Comparison of ENCODE assay signal across 13 cellular contexts in the genomic region with DNA sequence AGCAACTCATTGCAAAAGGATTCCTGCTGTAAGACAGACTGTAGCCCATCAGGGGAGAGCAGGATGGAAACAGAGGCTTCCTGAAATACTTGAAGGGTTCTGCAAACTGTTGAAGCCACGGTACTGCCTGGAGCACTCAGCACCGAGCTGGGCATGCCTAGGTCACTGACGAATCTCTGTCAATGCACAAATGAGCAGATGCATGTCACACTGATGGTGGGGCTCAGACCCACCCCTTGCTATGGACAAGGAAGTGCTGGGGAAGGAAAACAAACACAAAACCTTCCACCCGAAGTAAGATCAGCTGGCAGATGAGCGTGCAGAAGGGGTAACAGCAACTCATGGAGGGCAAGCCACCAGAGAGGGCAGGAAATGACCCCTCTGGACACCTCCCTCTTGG.
DNase-seq lines count a peak whose midpoint lies in the region; ATAC-seq, FAIRE-seq and TF ChIP-seq lines count a peak whose summit lies in the region.
"Had no signal": no experiment of that assay in that cellular context is flagged by ENCODE, and none has a peak within 500 bp of the region (broad histone marks: within the 10 kb centered on the region; RNA-seq: fewer than 3 reads in every experiment).

No MANE protein-coding gene starts in this region.

- POLR2A ChIA-PET in CD4-positive, alpha-beta memory T cell (lab: Charles Lee; ENCODE audit: partially characterized antibody), result interaction anchor here (0.8 to 1.6 kb wide), 5 partner anchors 14 to 119 kb away, joined by 3 to 5 read pairs (median 3); no protein-coding TSS in a partner anchor
- POLR2A ChIA-PET in activated CD8-positive, alpha-beta T cell treated with anti-CD3 and anti-CD28 coated beads, Interleukin-2, amount 10 ng/mL, durations not matched to agents 7 days and 5 days (lab: Charles Lee), result no interaction called here

- H3K4me3 Mint-ChIP-seq in CD4-positive, alpha-beta memory T cell, result peak overlapping the region in 1 of 8 donors; percentile 18
- no peak overlapping the region for H3K4me3 Mint-ChIP-seq in activated CD8-positive, alpha-beta T cell treated with anti-CD3 and anti-CD28 coated beads, Interleukin-2, amount 10 ng/mL, durations not matched to agents 7 days and 5 days
- no peak overlapping the region for H3K4me3 Mint-ChIP-seq in nephron
- H3K4me3 Mint-ChIP-seq: T-helper 1 cell treated with Interleukin-12 subunit alpha and Interleukin-12 subunit beta and Interleukin-4 antibody, amounts not matched to agents 30 μg/mL and 1 μg/mL, for 36 hours had no signal

- no peaks in the 10 kb centered on the region for H3K36me3 ChIP-seq in CD4-positive, alpha-beta memory T cell (ENCODE audit: insufficient read depth, low read length)
- no peaks in the 10 kb centered on the region for H3K36me3 ChIP-seq in stomach
- H3K36me3 ChIP-seq: cardiac muscle cell had no signal

- peak overlapping the region in 5 of 7 donors; percentile 3 to 73 (median 42) for H3K27ac Mint-ChIP-seq in CD4-positive, alpha-beta memory T cell
- peak overlapping the region; percentile 40 for H3K27ac Mint-ChIP-seq in activated CD8-positive, alpha-beta T cell treated with anti-CD3 and anti-CD28 coated beads, Interleukin-2, amount 10 ng/mL, durations not matched to agents 7 days and 5 days
- peak overlapping the region in 2 of 3 experiments; percentile 40 to 56 for H3K27ac Mint-ChIP-seq in nephron

- H3K9me3 Mint-ChIP-seq in CD4-positive, alpha-beta memory T cell, result no peaks in the 10 kb centered on the region
- H3K9me3 Mint-ChIP-seq in activated CD8-positive, alpha-beta T cell treated with anti-CD3 and anti-CD28 coated beads, Interleukin-2, amount 10 ng/mL, durations not matched to agents 7 days and 5 days (ENCODE audit: insufficient read depth), result no peaks in the 10 kb centered on the region
- H3K9me3 Mint-ChIP-seq in nephron, result no peaks in the 10 kb centered on the region
- H3K9me3 Mint-ChIP-seq: T-helper 1 cell treated with Interleukin-12 subunit alpha and Interleukin-12 subunit beta and Interleukin-4 antibody, amounts not matched to agents 30 μg/mL and 1 μg/mL, for 36 hours had no signal

- no peak overlapping the region for H3K27ac ChIP-seq in CD4-positive, alpha-beta memory T cell (ENCODE audit: low read depth, low read length)
- peak overlapping the region in 1 of 5 donors; percentile 10 for H3K27ac ChIP-seq in stomach
- H3K27ac ChIP-seq: C4-2B, cardiac muscle cell had no signal

- FAIRE-seq in GM12892 (lab: Jason Lieb, UNC), result peak; percentile 70

- CTCF ChIA-PET in CD4-positive, alpha-beta memory T cell (lab: Charles Lee; ENCODE audit: partially characterized antibody), result interaction anchor here (1.5 kb wide), 1 partner anchor 28 kb away, joined by 3 read pairs; no protein-coding TSS in a partner anchor
- CTCF ChIA-PET in activated CD8-positive, alpha-beta T cell treated with anti-CD3 and anti-CD28 coated beads, Interleukin-2, amount 10 ng/mL, durations not matched to agents 7 days and 5 days (lab: Charles Lee), result no interaction called here

- intact Hi-C loops in CD4-positive, alpha-beta memory T cell (cut with micrococcal nuclease), result no loop called here
- intact Hi-C loops in stomach (cut with DNase I; ENCODE audit: low total_unique reads), result no loop called here

- ATAC-seq in activated CD8-positive, alpha-beta T cell treated with anti-CD3 and anti-CD28 coated beads, Interleukin-2, amount 10 ng/mL, durations not matched to agents 7 days and 5 days, result no peak
- ATAC-seq in GM18870 (IDR thresholded peaks at IDR 0.05; ENCODE audit: unreplicated experiment), result no peak

- no peak for TF ChIP-seq EP300 in stomach (IDR thresholded peaks at IDR 0.05)

- H3K9me3 ChIP-seq in CD4-positive, alpha-beta memory T cell (ENCODE audit: control insufficient read depth in 1 of 2, low read length in 2 of 2), result no peaks in the 10 kb centered on the region
- no peaks in the 10 kb centered on the region for H3K9me3 ChIP-seq in stomach

- TF ChIP-seq POLR2A in GM12892 (IDR thresholded peaks at IDR 0.05; ENCODE audit: low read depth, low read length) (no peak), stomach (IDR thresholded peaks at IDR 0.05) (no peak)

- peaks cover 44% of the 10 kb centered on the region for H3K4me1 ChIP-seq in CD4-positive, alpha-beta memory T cell (ENCODE audit: insufficient read depth, low read length)
- peaks cover 9 to 78% (median 41%) of the 10 kb centered on the region in 4 donors for H3K4me1 ChIP-seq in stomach

- peaks cover 46 to 87% (median 71%) of the 10 kb centered on the region in 4 donors for H3K4me1 Mint-ChIP-seq in CD4-positive, alpha-beta memory T cell
- peaks cover 59% of the 10 kb centered on the region for H3K4me1 Mint-ChIP-seq in activated CD8-positive, alpha-beta T cell treated with anti-CD3 and anti-CD28 coated beads, Interleukin-2, amount 10 ng/mL, durations not matched to agents 7 days and 5 days (ENCODE audit: low read depth)
- peaks cover 86% of the 10 kb centered on the region for H3K4me1 Mint-ChIP-seq in nephron

- peaks cover 8 to 27% of the 10 kb centered on the region in 2 donors for H3K36me3 Mint-ChIP-seq in CD4-positive, alpha-beta memory T cell
- H3K36me3 Mint-ChIP-seq in activated CD8-positive, alpha-beta T cell treated with anti-CD3 and anti-CD28 coated beads, Interleukin-2, amount 10 ng/mL, durations not matched to agents 7 days and 5 days (ENCODE audit: low read depth), result peaks cover 59% of the 10 kb centered on the region
- no peaks in the 10 kb centered on the region for H3K36me3 Mint-ChIP-seq in nephron (ENCODE audit: low read depth)

- 47 to 55% (median 51%) methylated on average over 5 of the region's 5 CpGs for WGBS in stomach, 5 donors

- H3K27me3 Mint-ChIP-seq in CD4-positive, alpha-beta memory T cell, result no peaks in the 10 kb centered on the region
- no peaks in the 10 kb centered on the region for H3K27me3 Mint-ChIP-seq in activated CD8-positive, alpha-beta T cell treated with anti-CD3 and anti-CD28 coated beads, Interleukin-2, amount 10 ng/mL, durations not matched to agents 7 days and 5 days (ENCODE audit: low read depth)
- H3K27me3 Mint-ChIP-seq in nephron (ENCODE audit: low read depth), result peaks cover 3% of the 10 kb centered on the region

- TF ChIP-seq CTCF in nephron (IDR thresholded peaks at IDR 0.05; ENCODE audit: unreplicated experiment in 3 of 3) (no peak), stomach (IDR thresholded peaks at IDR 0.05) (no peak)

- H3K27me3 ChIP-seq in CD4-positive, alpha-beta memory T cell (ENCODE audit: insufficient read depth, low read length), result no peaks in the 10 kb centered on the region
- H3K27me3 ChIP-seq in stomach, result no peaks in the 10 kb centered on the region
- H3K27me3 ChIP-seq: cardiac muscle cell had no signal

- no peak overlapping the region for H3K4me3 ChIP-seq in CD4-positive, alpha-beta memory T cell (ENCODE audit: low read length in 2 of 2)
- no peak overlapping the region for H3K4me3 ChIP-seq in stomach
- H3K4me3 ChIP-seq: cardiac muscle cell had no signal

- DNase-seq in CD4-positive, alpha-beta memory T cell, result no peak
- DNase-seq in GM12892 (ENCODE audit: insufficient read length) (no peak), middle frontal gyrus (ENCODE audit: extremely low spot score, low spot score) (no peak), stomach (no peak)
- no peak for DNase-seq in activated CD8-positive, alpha-beta T cell treated with anti-CD3 and anti-CD28 coated beads, Interleukin-2, amount 10 ng/mL, durations not matched to agents 7 days and 5 days
- DNase-seq: activated CD4-positive, alpha-beta T cell treated with anti-CD3 and anti-CD28 coated beads, Interleukin-2, amount 50 U/mL, for 1 hour; islet precursor cell; NCI-H345 had no signal
